21 cellular contexts compared by ENCODE assay signal in genomic region chr10:7998831-7999230, GRCh38. TPM values are rescaled to one million over a fixed set of nuclear protein-coding genes. Genes with fewer than 3 reads are reported as not detected.
DNase-seq lines count a peak whose midpoint lies in the region; ATAC-seq, FAIRE-seq and TF ChIP-seq lines count a peak whose summit lies in the region.
"Had no signal": no experiment of that assay in that cellular context is flagged by ENCODE, and none has a peak within 500 bp of the region (broad histone marks: within the 10 kb centered on the region; RNA-seq: fewer than 3 reads in every experiment).

No MANE protein-coding gene starts in this region.

- no peaks in the 10 kb centered on the region for H4K20me1 ChIP-seq in MM.1S (ENCODE audit: insufficient read depth, low read length)
- H4K20me1 ChIP-seq: BLaER1 had no signal

- H3K9ac ChIP-seq in MM.1S (ENCODE audit: low read length) = no peak overlapping the region
- H3K9ac ChIP-seq: BLaER1 had no signal

- no peak for FAIRE-seq in bronchial epithelial cell (lab: Jason Lieb, UNC)
- FAIRE-seq: G401.6, GM12891, GM18507, HepG2 had no signal

- no peaks in the 10 kb centered on the region for H3K9me2 ChIP-seq in MM.1S (replicated peaks; ENCODE audit: insufficient read depth, low read length)

- no peaks in the 10 kb centered on the region for H3K9me3 ChIP-seq in MM.1S (replicated peaks; ENCODE audit: insufficient read depth, low read length)

- TF ChIP-seq CTCF in bronchial epithelial cell (IDR thresholded peaks at IDR 0.05; ENCODE audit: insufficient read depth, low read length, severe bottlenecking) (no peak), epithelial cell of esophagus (IDR thresholded peaks at IDR 0.05; ENCODE audit: insufficient read depth, low read depth, low read length, missing control alignments) (no peak), MM.1S (IDR thresholded peaks at IDR 0.05; ENCODE audit: low read length) (no peak)

- DNase-seq in HT1080 (ENCODE audit: low read depth) = peak; percentile 26
- peak; percentile 41 for DNase-seq in bronchial epithelial cell (ENCODE audit: low read depth)
- DNase-seq in epithelial cell of esophagus (ENCODE audit: low read depth) = peak; percentile 44
- no peak for DNase-seq in MM.1S
- DNase-seq: 8988T; CD4-positive, alpha-beta memory T cell; DND-41; EL; GOT3; H7; HFFc6 had no signal

- H3K4me1 ChIP-seq in MM.1S (ENCODE audit: low read length) = no peaks in the 10 kb centered on the region
- H3K4me1 ChIP-seq: BLaER1 had no signal

- H3F3A ChIP-seq in MM.1S (ENCODE audit: insufficient read depth, low read length) = no peaks in the 10 kb centered on the region

- ATAC-seq in HG03039 (IDR thresholded peaks at IDR 0.05; ENCODE audit: unreplicated experiment) (no peak), GM21390 (IDR thresholded peaks at IDR 0.05; ENCODE audit: unreplicated experiment) (no peak), GM18909 (IDR thresholded peaks at IDR 0.05; ENCODE audit: poor library complexity, unreplicated experiment) (no peak)
- ATAC-seq: HCT116, HepG2 had no signal

- no peak overlapping the region for H3K27ac ChIP-seq in MM.1S (ENCODE audit: low read length)
- H3K27ac ChIP-seq: BLaER1 had no signal

- no peak overlapping the region for H3K4me3 ChIP-seq in bronchial epithelial cell (ENCODE audit: low read depth, low read length)
- H3K4me3 ChIP-seq in epithelial cell of esophagus (ENCODE audit: low read length) = no peak overlapping the region
- H3K4me3 ChIP-seq in MM.1S (ENCODE audit: low read length) = no peak overlapping the region
- H3K4me3 ChIP-seq: BLaER1 had no signal

- no peak overlapping the region for H2AFZ ChIP-seq in MM.1S (ENCODE audit: low read length)

- H3K36me3 ChIP-seq in bronchial epithelial cell (ENCODE audit: control insufficient read depth, insufficient read depth, low read length) (no peaks in the 10 kb centered on the region), MM.1S (replicated peaks; ENCODE audit: insufficient read depth, low read length) (no peaks in the 10 kb centered on the region)

- H3K27me3 ChIP-seq in bronchial epithelial cell (ENCODE audit: control insufficient read depth, insufficient read depth, low read length) (no peaks in the 10 kb centered on the region), MM.1S (replicated peaks; ENCODE audit: insufficient read depth, low read length) (no peaks in the 10 kb centered on the region)
- H3K27me3 ChIP-seq: BLaER1 had no signal

- H3K4me2 ChIP-seq in MM.1S (ENCODE audit: low read depth, low read length) = no peak overlapping the region
- H3K4me2 ChIP-seq: BLaER1 had no signal

- H3K79me2 ChIP-seq in MM.1S (ENCODE audit: low read length) = no peaks in the 10 kb centered on the region

RNA-seq across cellular contexts. Expression of gene GATA3, which starts 55.7 kb away (rescaled TPM):
- total RNA-seq in HT1080 (2014; rRNA removed; shearing (Covaris generic)) = 0.68 and 1.2 TPM in 2 replicates
- 5.2 and 6.9 TPM in 2 replicates for polyA plus RNA-seq in HT1080 (2015; cell fraction: cytosol; rRNA removed)
- 7.0 and 8.6 TPM in 2 replicates for polyA plus RNA-seq in HT1080 (2015; cell fraction: nucleus; rRNA removed)
- under 0.01 TPM in 1 of 2 replicates, not detected in the other for total RNA-seq in bronchial epithelial cell
- total RNA-seq: HepG2 had no signal
- polyA plus RNA-seq: AG04450, HepG2 had no signal
